ENCODE assay signal across 1 cellular context in the genomic region with DNA sequence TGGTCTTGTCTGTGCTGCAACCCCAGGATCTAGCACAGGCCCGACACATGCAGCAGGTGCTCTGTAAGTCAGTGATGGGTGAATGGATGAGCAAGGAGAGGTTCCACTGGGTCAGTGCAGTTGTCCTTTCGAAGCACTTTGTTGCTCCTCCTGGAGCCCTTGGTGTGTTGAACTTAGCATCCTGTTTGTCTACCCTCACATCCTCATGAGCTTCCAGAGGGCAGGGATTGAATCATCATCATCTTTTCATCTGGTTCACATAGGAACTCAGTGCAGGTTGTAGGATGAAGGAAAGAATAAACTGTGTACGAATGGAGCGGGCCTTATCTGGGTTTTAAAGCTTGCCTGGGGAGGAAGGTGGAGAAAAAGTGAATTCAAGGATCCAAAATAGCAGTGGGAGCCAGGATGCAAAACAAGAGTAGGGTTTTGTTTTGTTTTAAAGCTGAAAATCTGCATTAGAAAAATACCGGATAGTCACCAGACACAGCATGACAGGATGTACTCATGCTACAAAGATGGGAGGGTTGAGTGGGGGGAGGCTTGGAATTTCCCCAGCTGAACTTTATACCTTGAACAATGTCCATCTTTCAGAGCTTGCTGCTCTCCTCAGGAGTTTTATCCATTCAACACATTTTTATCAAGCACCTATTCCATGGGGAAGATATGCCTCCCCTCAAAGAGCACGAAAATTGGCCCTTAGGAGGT.
TF ChIP-seq lines count a peak whose summit lies in the region.

No MANE protein-coding gene starts in this region.

TF ChIP-seq in HepG2, 621 proteins besides CTCF, POLR2A, EP300 and RAD21 (continues in another document):
- no peak for TF ChIP-seq ZNF138 (CRISPR knock-in tag; IDR thresholded peaks at IDR 0.05; ENCODE audit: low read depth)
- TF ChIP-seq SATB2 (CRISPR knock-in tag; IDR thresholded peaks at IDR 0.05): no peak
- TF ChIP-seq, protein P1, sequence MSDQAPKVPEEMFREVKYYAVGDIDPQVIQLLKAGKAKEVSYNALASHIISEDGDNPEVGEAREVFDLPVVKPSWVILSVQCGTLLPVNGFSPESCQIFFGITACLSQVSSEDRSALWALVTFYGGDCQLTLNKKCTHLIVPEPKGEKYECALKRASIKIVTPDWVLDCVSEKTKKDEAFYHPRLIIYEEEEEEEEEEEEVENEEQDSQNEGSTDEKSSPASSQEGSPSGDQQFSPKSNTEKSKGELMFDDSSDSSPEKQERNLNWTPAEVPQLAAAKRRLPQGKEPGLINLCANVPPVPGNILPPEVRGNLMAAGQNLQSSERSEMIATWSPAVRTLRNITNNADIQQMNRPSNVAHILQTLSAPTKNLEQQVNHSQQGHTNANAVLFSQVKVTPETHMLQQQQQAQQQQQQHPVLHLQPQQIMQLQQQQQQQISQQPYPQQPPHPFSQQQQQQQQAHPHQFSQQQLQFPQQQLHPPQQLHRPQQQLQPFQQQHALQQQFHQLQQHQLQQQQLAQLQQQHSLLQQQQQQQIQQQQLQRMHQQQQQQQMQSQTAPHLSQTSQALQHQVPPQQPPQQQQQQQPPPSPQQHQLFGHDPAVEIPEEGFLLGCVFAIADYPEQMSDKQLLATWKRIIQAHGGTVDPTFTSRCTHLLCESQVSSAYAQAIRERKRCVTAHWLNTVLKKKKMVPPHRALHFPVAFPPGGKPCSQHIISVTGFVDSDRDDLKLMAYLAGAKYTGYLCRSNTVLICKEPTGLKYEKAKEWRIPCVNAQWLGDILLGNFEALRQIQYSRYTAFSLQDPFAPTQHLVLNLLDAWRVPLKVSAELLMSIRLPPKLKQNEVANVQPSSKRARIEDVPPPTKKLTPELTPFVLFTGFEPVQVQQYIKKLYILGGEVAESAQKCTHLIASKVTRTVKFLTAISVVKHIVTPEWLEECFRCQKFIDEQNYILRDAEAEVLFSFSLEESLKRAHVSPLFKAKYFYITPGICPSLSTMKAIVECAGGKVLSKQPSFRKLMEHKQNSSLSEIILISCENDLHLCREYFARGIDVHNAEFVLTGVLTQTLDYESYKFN (CRISPR knock-in tag; conservative IDR thresholded peaks at IDR 0.05): peak; percentile 83
- no peak for TF ChIP-seq STAT5B (CRISPR knock-in tag; IDR thresholded peaks at IDR 0.05)
- no peak for TF ChIP-seq NBN (conservative IDR thresholded peaks at IDR 0.05)
- TF ChIP-seq SCMH1 (CRISPR knock-in tag; IDR thresholded peaks at IDR 0.05; ENCODE audit: borderline replicate concordance): no peak
- TF ChIP-seq, protein P2, sequence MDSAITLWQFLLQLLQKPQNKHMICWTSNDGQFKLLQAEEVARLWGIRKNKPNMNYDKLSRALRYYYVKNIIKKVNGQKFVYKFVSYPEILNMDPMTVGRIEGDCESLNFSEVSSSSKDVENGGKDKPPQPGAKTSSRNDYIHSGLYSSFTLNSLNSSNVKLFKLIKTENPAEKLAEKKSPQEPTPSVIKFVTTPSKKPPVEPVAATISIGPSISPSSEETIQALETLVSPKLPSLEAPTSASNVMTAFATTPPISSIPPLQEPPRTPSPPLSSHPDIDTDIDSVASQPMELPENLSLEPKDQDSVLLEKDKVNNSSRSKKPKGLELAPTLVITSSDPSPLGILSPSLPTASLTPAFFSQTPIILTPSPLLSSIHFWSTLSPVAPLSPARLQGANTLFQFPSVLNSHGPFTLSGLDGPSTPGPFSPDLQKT (CRISPR knock-in tag; IDR thresholded peaks at IDR 0.05; ENCODE audit: borderline replicate concordance): no peak
- TF ChIP-seq, protein P3, sequence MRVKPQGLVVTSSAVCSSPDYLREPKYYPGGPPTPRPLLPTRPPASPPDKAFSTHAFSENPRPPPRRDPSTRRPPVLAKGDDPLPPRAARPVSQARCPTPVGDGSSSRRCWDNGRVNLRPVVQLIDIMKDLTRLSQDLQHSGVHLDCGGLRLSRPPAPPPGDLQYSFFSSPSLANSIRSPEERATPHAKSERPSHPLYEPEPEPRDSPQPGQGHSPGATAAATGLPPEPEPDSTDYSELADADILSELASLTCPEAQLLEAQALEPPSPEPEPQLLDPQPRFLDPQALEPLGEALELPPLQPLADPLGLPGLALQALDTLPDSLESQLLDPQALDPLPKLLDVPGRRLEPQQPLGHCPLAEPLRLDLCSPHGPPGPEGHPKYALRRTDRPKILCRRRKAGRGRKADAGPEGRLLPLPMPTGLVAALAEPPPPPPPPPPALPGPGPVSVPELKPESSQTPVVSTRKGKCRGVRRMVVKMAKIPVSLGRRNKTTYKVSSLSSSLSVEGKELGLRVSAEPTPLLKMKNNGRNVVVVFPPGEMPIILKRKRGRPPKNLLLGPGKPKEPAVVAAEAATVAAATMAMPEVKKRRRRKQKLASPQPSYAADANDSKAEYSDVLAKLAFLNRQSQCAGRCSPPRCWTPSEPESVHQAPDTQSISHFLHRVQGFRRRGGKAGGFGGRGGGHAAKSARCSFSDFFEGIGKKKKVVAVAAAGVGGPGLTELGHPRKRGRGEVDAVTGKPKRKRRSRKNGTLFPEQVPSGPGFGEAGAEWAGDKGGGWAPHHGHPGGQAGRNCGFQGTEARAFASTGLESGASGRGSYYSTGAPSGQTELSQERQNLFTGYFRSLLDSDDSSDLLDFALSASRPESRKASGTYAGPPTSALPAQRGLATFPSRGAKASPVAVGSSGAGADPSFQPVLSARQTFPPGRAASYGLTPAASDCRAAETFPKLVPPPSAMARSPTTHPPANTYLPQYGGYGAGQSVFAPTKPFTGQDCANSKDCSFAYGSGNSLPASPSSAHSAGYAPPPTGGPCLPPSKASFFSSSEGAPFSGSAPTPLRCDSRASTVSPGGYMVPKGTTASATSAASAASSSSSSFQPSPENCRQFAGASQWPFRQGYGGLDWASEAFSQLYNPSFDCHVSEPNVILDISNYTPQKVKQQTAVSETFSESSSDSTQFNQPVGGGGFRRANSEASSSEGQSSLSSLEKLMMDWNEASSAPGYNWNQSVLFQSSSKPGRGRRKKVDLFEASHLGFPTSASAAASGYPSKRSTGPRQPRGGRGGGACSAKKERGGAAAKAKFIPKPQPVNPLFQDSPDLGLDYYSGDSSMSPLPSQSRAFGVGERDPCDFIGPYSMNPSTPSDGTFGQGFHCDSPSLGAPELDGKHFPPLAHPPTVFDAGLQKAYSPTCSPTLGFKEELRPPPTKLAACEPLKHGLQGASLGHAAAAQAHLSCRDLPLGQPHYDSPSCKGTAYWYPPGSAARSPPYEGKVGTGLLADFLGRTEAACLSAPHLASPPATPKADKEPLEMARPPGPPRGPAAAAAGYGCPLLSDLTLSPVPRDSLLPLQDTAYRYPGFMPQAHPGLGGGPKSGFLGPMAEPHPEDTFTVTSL (CRISPR knock-in tag; IDR thresholded peaks at IDR 0.05; ENCODE audit: borderline replicate concordance): no peak; the same call in 1 of the 2 replicates
- no peak for TF ChIP-seq SOX6 (IDR thresholded peaks at IDR 0.05)
- peak; percentile 81 for TF ChIP-seq SOX6 (CRISPR knock-in tag; IDR thresholded peaks at IDR 0.05)
- no peak for TF ChIP-seq SMARCE1 (IDR thresholded peaks at IDR 0.05; ENCODE audit: borderline replicate concordance)
- 0 out of 2 replicates have a peak, but pooled peaks have one; percentile 29 for TF ChIP-seq ZNF501 (CRISPR knock-in tag; IDR thresholded peaks at IDR 0.05)
- no peak for TF ChIP-seq SIX1 (CRISPR knock-in tag; IDR thresholded peaks at IDR 0.05; ENCODE audit: borderline replicate concordance)
- TF ChIP-seq ZSCAN9 (CRISPR knock-in tag; IDR thresholded peaks at IDR 0.05; ENCODE audit: borderline replicate concordance): peak; percentile 48; the same call in 1 of the 2 replicates
- peak; percentile 52 for TF ChIP-seq RXRB (CRISPR knock-in tag; IDR thresholded peaks at IDR 0.05; ENCODE audit: borderline replicate concordance)
- TF ChIP-seq, protein P4, sequence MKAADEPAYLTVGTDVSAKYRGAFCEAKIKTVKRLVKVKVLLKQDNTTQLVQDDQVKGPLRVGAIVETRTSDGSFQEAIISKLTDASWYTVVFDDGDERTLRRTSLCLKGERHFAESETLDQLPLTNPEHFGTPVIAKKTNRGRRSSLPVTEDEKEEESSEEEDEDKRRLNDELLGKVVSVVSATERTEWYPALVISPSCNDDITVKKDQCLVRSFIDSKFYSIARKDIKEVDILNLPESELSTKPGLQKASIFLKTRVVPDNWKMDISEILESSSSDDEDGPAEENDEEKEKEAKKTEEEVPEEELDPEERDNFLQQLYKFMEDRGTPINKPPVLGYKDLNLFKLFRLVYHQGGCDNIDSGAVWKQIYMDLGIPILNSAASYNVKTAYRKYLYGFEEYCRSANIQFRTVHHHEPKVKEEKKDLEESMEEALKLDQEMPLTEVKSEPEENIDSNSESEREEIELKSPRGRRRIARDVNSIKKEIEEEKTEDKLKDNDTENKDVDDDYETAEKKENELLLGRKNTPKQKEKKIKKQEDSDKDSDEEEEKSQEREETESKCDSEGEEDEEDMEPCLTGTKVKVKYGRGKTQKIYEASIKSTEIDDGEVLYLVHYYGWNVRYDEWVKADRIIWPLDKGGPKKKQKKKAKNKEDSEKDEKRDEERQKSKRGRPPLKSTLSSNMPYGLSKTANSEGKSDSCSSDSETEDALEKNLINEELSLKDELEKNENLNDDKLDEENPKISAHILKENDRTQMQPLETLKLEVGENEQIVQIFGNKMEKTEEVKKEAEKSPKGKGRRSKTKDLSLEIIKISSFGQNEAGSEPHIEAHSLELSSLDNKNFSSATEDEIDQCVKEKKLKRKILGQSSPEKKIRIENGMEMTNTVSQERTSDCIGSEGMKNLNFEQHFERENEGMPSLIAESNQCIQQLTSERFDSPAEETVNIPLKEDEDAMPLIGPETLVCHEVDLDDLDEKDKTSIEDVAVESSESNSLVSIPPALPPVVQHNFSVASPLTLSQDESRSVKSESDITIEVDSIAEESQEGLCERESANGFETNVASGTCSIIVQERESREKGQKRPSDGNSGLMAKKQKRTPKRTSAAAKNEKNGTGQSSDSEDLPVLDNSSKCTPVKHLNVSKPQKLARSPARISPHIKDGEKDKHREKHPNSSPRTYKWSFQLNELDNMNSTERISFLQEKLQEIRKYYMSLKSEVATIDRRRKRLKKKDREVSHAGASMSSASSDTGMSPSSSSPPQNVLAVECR (CRISPR knock-in tag; IDR thresholded peaks at IDR 0.05; ENCODE audit: borderline replicate concordance): no peak
- TF ChIP-seq GATAD2A (CRISPR knock-in tag; IDR thresholded peaks at IDR 0.05): peak; percentile 68; the same call in 1 of the 2 replicates
- TF ChIP-seq, protein P5, sequence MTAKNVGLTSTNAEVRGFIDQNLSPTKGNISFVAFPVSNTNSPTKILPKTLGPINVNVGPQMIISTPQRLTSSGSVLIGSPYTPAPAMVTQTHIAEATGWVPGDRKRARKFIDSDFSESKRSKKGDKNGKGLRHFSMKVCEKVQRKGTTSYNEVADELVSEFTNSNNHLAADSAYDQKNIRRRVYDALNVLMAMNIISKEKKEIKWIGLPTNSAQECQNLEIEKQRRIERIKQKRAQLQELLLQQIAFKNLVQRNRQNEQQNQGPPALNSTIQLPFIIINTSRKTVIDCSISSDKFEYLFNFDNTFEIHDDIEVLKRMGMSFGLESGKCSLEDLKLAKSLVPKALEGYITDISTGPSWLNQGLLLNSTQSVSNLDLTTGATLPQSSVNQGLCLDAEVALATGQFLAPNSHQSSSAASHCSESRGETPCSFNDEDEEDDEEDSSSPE (CRISPR knock-in tag; IDR thresholded peaks at IDR 0.05): no peak
- TF ChIP-seq, protein P6, sequence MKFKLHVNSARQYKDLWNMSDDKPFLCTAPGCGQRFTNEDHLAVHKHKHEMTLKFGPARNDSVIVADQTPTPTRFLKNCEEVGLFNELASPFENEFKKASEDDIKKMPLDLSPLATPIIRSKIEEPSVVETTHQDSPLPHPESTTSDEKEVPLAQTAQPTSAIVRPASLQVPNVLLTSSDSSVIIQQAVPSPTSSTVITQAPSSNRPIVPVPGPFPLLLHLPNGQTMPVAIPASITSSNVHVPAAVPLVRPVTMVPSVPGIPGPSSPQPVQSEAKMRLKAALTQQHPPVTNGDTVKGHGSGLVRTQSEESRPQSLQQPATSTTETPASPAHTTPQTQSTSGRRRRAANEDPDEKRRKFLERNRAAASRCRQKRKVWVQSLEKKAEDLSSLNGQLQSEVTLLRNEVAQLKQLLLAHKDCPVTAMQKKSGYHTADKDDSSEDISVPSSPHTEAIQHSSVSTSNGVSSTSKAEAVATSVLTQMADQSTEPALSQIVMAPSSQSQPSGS (CRISPR knock-in tag; IDR thresholded peaks at IDR 0.05): no peak
- peak; percentile 73 for TF ChIP-seq MED1 (CRISPR knock-in tag; IDR thresholded peaks at IDR 0.05)
- TF ChIP-seq FOXA1 (IDR thresholded peaks at IDR 0.05): no peak
- no peak for TF ChIP-seq FOXA1 (CRISPR knock-in tag; IDR thresholded peaks at IDR 0.05)
- no peak for TF ChIP-seq BORCS8-MEF2B (CRISPR knock-in tag; IDR thresholded peaks at IDR 0.05)
- no peak for TF ChIP-seq ZNF235 (CRISPR knock-in tag; IDR thresholded peaks at IDR 0.05; ENCODE audit: borderline replicate concordance)
- 0 out of 2 replicates have a peak, but pooled peaks have one; percentile 21 for TF ChIP-seq PITX1 (CRISPR knock-in tag; IDR thresholded peaks at IDR 0.05)
- no peak for TF ChIP-seq HCFC1 (IDR thresholded peaks at IDR 0.05; ENCODE audit: low read depth, low read length)
- TF ChIP-seq SMAD9 (CRISPR knock-in tag; IDR thresholded peaks at IDR 0.05): no peak
- TF ChIP-seq, protein P7, sequence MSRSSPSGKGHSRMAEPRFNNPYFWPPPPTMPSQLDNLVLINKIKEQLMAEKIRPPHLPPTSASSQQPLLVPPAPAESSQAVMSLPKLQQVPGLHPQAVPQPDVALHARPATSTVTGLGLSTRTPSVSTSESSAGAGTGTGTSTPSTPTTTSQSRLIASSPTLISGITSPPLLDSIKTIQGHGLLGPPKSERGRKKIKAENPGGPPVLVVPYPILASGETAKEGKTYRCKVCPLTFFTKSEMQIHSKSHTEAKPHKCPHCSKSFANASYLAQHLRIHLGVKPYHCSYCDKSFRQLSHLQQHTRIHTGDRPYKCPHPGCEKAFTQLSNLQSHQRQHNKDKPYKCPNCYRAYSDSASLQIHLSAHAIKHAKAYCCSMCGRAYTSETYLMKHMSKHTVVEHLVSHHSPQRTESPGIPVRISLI (CRISPR knock-in tag; IDR thresholded peaks at IDR 0.05; ENCODE audit: borderline replicate concordance): no peak
- TF ChIP-seq, protein P8, sequence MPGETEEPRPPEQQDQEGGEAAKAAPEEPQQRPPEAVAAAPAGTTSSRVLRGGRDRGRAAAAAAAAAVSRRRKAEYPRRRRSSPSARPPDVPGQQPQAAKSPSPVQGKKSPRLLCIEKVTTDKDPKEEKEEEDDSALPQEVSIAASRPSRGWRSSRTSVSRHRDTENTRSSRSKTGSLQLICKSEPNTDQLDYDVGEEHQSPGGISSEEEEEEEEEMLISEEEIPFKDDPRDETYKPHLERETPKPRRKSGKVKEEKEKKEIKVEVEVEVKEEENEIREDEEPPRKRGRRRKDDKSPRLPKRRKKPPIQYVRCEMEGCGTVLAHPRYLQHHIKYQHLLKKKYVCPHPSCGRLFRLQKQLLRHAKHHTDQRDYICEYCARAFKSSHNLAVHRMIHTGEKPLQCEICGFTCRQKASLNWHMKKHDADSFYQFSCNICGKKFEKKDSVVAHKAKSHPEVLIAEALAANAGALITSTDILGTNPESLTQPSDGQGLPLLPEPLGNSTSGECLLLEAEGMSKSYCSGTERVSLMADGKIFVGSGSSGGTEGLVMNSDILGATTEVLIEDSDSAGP (CRISPR knock-in tag; IDR thresholded peaks at IDR 0.05; ENCODE audit: borderline replicate concordance): no peak
- TF ChIP-seq ZNF773 (CRISPR knock-in tag; IDR thresholded peaks at IDR 0.05; ENCODE audit: borderline replicate concordance): no peak
- TF ChIP-seq ZNF207 (IDR thresholded peaks at IDR 0.05; ENCODE audit: borderline replicate concordance): no peak
- 0 out of 2 replicates have a peak, but pooled peaks have one; percentile 14 for TF ChIP-seq KDM6A (CRISPR knock-in tag; IDR thresholded peaks at IDR 0.05; ENCODE audit: low read depth)
